12 cellular contexts compared by ENCODE assay signal in genomic region chr14:68936476-68936875, GRCh38. TPM values are rescaled to one million over a fixed set of nuclear protein-coding genes. Genes with fewer than 3 reads are reported as not detected.
DNase-seq lines count a peak whose midpoint lies in the region; ATAC-seq lines count a peak whose summit lies in the region.
"Had no signal": no experiment of that assay in that cellular context is flagged by ENCODE, and none has a peak within 500 bp of the region (broad histone marks: within the 10 kb centered on the region; RNA-seq: fewer than 3 reads in every experiment).

No MANE protein-coding gene starts in this region.

- no peaks in the 10 kb centered on the region for H3K27me3 Mint-ChIP-seq in stimulated activated naive CD8-positive, alpha-beta T cell treated with anti-CD3 and anti-CD28 coated beads, Interleukin-15, amount 100 ng/mL, for 72 hours
- H3K27me3 Mint-ChIP-seq: activated naive CD8-positive, alpha-beta T cell treated with anti-CD3 and anti-CD28 coated beads, Interleukin-2, amount 10 ng/mL, durations not matched to agents 7 days and 5 days had no signal

- no peak for ATAC-seq in stimulated activated naive CD8-positive, alpha-beta T cell treated with anti-CD3 and anti-CD28 coated beads, Interleukin-15, amount 100 ng/mL, for 72 hours
- no peak for ATAC-seq in stimulated activated naive CD8-positive, alpha-beta T cell treated with anti-CD3 and anti-CD28 coated beads, Interleukin-15, Interleukin-2, amounts not matched to agents 100 U/mL and 50 U/mL, for 24 hours
- ATAC-seq in left cardiac atrium (peak in 1 of 2 donors; percentile 3), HG02884 (IDR thresholded peaks at IDR 0.05; ENCODE audit: unreplicated experiment) (no peak), HG02852 (IDR thresholded peaks at IDR 0.05; ENCODE audit: unreplicated experiment) (no peak)

- no peaks in the 10 kb centered on the region for H3K9me3 ChIP-seq in trophoblast cell (ENCODE audit: insufficient read depth, low read depth, low read length)

- no peak overlapping the region for H3K9ac ChIP-seq in trophoblast cell (ENCODE audit: low read length)

- H3K4me1 Mint-ChIP-seq in stimulated activated naive CD8-positive, alpha-beta T cell treated with anti-CD3 and anti-CD28 coated beads, Interleukin-15, amount 100 ng/mL, for 72 hours: peaks cover 99% of the 10 kb centered on the region

- H4K12ac ChIP-seq in trophoblast cell (ENCODE audit: low read depth, low read length): no peak overlapping the region

- peaks cover 4 to 25% of the 10 kb centered on the region in 2 experiments for H3K36me3 ChIP-seq in trophoblast cell (ENCODE audit: control insufficient read depth in 1 of 2, insufficient read depth in 2 of 2, low read length in 2 of 2)

- no peak overlapping the region for H3K18ac ChIP-seq in trophoblast cell (ENCODE audit: low read length)

- no peak overlapping the region for H2BK12ac ChIP-seq in trophoblast cell (ENCODE audit: low read length)

- no CpG with 5 or more reads among the region's 8 CpGs for WGBS in trophoblast cell (ENCODE audit: extremely low coverage, insufficient coverage, insufficient read length)

- peak overlapping the region; percentile 37 for H3K4ac ChIP-seq in trophoblast cell (ENCODE audit: low read depth, low read length)

- no peak overlapping the region for H2AFZ ChIP-seq in trophoblast cell (ENCODE audit: insufficient read depth, low read length, poor library complexity)

- no peaks in the 10 kb centered on the region for H3K9me3 Mint-ChIP-seq in stimulated activated naive CD8-positive, alpha-beta T cell treated with anti-CD3 and anti-CD28 coated beads, Interleukin-15, amount 100 ng/mL, for 72 hours
- H3K9me3 Mint-ChIP-seq: activated naive CD8-positive, alpha-beta T cell treated with anti-CD3 and anti-CD28 coated beads, Interleukin-2, amount 10 ng/mL, durations not matched to agents 7 days and 5 days had no signal

- no peak overlapping the region for H4K91ac ChIP-seq in trophoblast cell (ENCODE audit: low read depth, low read length)

- H3K4me2 ChIP-seq in trophoblast cell (ENCODE audit: low read length): no peak overlapping the region

- H3K14ac ChIP-seq in trophoblast cell (ENCODE audit: low read length): no peak overlapping the region

- no peak overlapping the region for H2BK120ac ChIP-seq in trophoblast cell (ENCODE audit: insufficient read depth, low read length, poor library complexity)

- H3K27me3 ChIP-seq in trophoblast cell (ENCODE audit: insufficient read depth, low read length): no peaks in the 10 kb centered on the region

- no peak overlapping the region for H3K4me3 ChIP-seq in trophoblast cell (ENCODE audit: low read depth, low read length)

- H3K79me2 ChIP-seq in trophoblast cell (ENCODE audit: control insufficient read depth, insufficient read depth, low read length, poor library complexity): peaks cover 48% of the 10 kb centered on the region

- no peak overlapping the region for H3K27ac ChIP-seq in trophoblast cell (ENCODE audit: low read depth, low read length)

- H2AK5ac ChIP-seq in trophoblast cell (ENCODE audit: low read length): no peak overlapping the region

- no peak overlapping the region for H4K8ac ChIP-seq in trophoblast cell (ENCODE audit: low read depth, low read length)

- H3K79me1 ChIP-seq in trophoblast cell (ENCODE audit: low read length): peaks cover 20% of the 10 kb centered on the region

- DNase-seq in stimulated activated naive CD8-positive, alpha-beta T cell treated with anti-CD3 and anti-CD28 coated beads, Interleukin-15, amount 100 ng/mL, for 72 hours: no peak
- DNase-seq in stimulated activated naive CD8-positive, alpha-beta T cell treated with anti-CD3 and anti-CD28 coated beads, Interleukin-15, Interleukin-2, amounts not matched to agents 100 U/mL and 50 U/mL, for 24 hours: no peak
- DNase-seq in left cardiac atrium (peak; percentile 76), trophoblast cell (no peak), hypothalamus (lab: John Stamatoyannopoulos, UW) (no peak), T-helper 1 cell (no peak)
- DNase-seq: activated naive CD8-positive, alpha-beta T cell treated with anti-CD3 and anti-CD28 coated beads, Interleukin-2, amount 10 ng/mL, durations not matched to agents 7 days and 5 days; NCI-H1092; NCI-H774; stimulated activated CD4-positive, alpha-beta T cell treated with anti-CD3 and anti-CD28 coated beads, Interleukin-4, amount 100 ng/mL, for 1 hour had no signal

- H3K27ac Mint-ChIP-seq in stimulated activated naive CD8-positive, alpha-beta T cell treated with anti-CD3 and anti-CD28 coated beads, Interleukin-15, amount 100 ng/mL, for 72 hours: peak overlapping the region; percentile 38 to 43
- H3K27ac Mint-ChIP-seq: activated naive CD8-positive, alpha-beta T cell treated with anti-CD3 and anti-CD28 coated beads, Interleukin-2, amount 10 ng/mL, durations not matched to agents 7 days and 5 days had no signal

- H3K23ac ChIP-seq in trophoblast cell (ENCODE audit: low read length): no peak overlapping the region

- intact Hi-C loops in left cardiac atrium (cut with DNase I): no loop called here

- no peak overlapping the region for H2BK5ac ChIP-seq in trophoblast cell (ENCODE audit: low read depth, low read length, poor library complexity)

- peaks cover 42 to 43% of the 10 kb centered on the region in 2 experiments for H3K4me1 ChIP-seq in trophoblast cell (ENCODE audit: control insufficient read depth in 1 of 2, insufficient read depth in 2 of 2, low read length in 2 of 2)

- H3K4me3 Mint-ChIP-seq in stimulated activated naive CD8-positive, alpha-beta T cell treated with anti-CD3 and anti-CD28 coated beads, Interleukin-15, amount 100 ng/mL, for 72 hours: no peak overlapping the region
- H3K4me3 Mint-ChIP-seq: activated naive CD8-positive, alpha-beta T cell treated with anti-CD3 and anti-CD28 coated beads, Interleukin-2, amount 10 ng/mL, durations not matched to agents 7 days and 5 days had no signal

RNA-seq across cellular contexts. Expression of gene ACTN1, which starts 42.6 kb away (rescaled TPM):
- 100 to 1,000 TPM; 160 to 319 TPM for total RNA-seq in left cardiac atrium
- polyA plus RNA-seq in trophoblast cell (2013): 427 and 440 TPM in 2 replicates
